Comparison of ENCODE assay signal across 21 cellular contexts in genomic region chr1:18505666-18506065, GRCh38. TPM values are rescaled to one million over a fixed set of nuclear protein-coding genes. Genes with fewer than 3 reads are reported as not detected.
"Had no signal": no experiment of that assay in that cellular context is flagged by ENCODE, and none has a peak within 500 bp of the region (broad histone marks: within the 10 kb centered on the region; RNA-seq: fewer than 3 reads in every experiment).

No MANE protein-coding gene starts in this region.

- H3K9me3 ChIP-seq: SJCRH30 had no signal

- H3K27me3 ChIP-seq: SJCRH30 had no signal

- H3K36me3 ChIP-seq: SJCRH30 had no signal

- DNase-seq: KBM-7; MV-4-11; NCI-H1092 treated with DMSO at 0.1 percent for 48 hours; NCI-H1436; NCI-H187; NCI-H2029; NCI-H2081 treated with DMSO at 0.1 percent for 48 hours; NCI-H2171; NCI-H2227 treated with DMSO at 0.1 percent for 48 hours; NCI-H524; NCI-H526 treated with DMSO at 0.1 percent for 48 hours; NCI-H748 treated with DMSO at 0.1 percent for 48 hours; NK-92 treated with Interleukin-12 subunit alpha and Interleukin-12 subunit beta, amount 100 ng/mL, for 24 hours; PC-3; SHP77 treated with DMSO at 0.1 percent for 48 hours; SJCRH30 had no signal

- H3K4me3 ChIP-seq: SJCRH30 had no signal

- H3K27ac ChIP-seq: HL-60, SJCRH30 had no signal

- H3K4me1 ChIP-seq: SJCRH30 had no signal

RNA-seq across cellular contexts. Expression of gene KLHDC7A, which starts 24.9 kb away (rescaled TPM):
- total RNA-seq: LHCN-M2, MCF 10A, NCI-H460, PC-3, Right ventricle myocardium inferior, SJCRH30 had no signal
